Comparison of ENCODE assay signal across 1 cellular context in genomic region chr17:74852237-74853047, GRCh38.
TF ChIP-seq lines count a peak whose summit lies in the region.

No MANE protein-coding gene starts in this region.

TF ChIP-seq in SK-N-SH, 30 proteins besides CTCF, POLR2A, EP300 and RAD21 (continued from another document):
- TF ChIP-seq, protein P1, sequence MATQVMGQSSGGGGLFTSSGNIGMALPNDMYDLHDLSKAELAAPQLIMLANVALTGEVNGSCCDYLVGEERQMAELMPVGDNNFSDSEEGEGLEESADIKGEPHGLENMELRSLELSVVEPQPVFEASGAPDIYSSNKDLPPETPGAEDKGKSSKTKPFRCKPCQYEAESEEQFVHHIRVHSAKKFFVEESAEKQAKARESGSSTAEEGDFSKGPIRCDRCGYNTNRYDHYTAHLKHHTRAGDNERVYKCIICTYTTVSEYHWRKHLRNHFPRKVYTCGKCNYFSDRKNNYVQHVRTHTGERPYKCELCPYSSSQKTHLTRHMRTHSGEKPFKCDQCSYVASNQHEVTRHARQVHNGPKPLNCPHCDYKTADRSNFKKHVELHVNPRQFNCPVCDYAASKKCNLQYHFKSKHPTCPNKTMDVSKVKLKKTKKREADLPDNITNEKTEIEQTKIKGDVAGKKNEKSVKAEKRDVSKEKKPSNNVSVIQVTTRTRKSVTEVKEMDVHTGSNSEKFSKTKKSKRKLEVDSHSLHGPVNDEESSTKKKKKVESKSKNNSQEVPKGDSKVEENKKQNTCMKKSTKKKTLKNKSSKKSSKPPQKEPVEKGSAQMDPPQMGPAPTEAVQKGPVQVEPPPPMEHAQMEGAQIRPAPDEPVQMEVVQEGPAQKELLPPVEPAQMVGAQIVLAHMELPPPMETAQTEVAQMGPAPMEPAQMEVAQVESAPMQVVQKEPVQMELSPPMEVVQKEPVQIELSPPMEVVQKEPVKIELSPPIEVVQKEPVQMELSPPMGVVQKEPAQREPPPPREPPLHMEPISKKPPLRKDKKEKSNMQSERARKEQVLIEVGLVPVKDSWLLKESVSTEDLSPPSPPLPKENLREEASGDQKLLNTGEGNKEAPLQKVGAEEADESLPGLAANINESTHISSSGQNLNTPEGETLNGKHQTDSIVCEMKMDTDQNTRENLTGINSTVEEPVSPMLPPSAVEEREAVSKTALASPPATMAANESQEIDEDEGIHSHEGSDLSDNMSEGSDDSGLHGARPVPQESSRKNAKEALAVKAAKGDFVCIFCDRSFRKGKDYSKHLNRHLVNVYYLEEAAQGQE (IDR thresholded peaks at IDR 0.05; ENCODE audit: low read depth, low read length) = peak; percentile 81
